In the genomic region with DNA sequence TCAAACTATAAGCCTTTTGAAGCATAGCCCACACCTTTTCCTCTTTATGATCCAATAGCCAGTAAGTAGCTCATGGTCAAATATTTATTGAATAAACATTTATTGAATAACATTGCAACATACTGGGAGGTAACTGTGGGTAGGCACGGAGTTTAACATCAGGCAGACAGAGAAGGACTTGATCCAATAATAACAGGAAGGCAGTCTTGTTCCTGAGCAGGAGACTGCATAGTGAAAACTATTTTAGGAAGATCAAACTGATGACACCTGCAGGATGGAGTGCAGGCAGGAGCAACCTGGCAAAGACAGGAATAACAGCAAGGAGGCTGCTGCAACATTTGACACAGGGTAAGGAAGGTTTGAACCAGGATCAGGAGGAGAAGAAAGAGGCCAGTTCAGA, we compare ENCODE assay signal across 13 cellular contexts. TPM values are rescaled to one million over a fixed set of nuclear protein-coding genes. Genes with fewer than 3 reads are reported as not detected.
DNase-seq lines count a peak whose midpoint lies in the region; ATAC-seq and TF ChIP-seq lines count a peak whose summit lies in the region.
"Had no signal": no experiment of that assay in that cellular context is flagged by ENCODE, and none has a peak within 500 bp of the region (broad histone marks: within the 10 kb centered on the region; RNA-seq: fewer than 3 reads in every experiment).

No MANE protein-coding gene starts in this region.

- no peaks in the 10 kb centered on the region for H3K27me3 ChIP-seq in heart left ventricle
- H3K27me3 ChIP-seq in right atrium auricular region, result no peaks in the 10 kb centered on the region
- H3K27me3 ChIP-seq in right lobe of liver, result no peaks in the 10 kb centered on the region

- WGBS in heart left ventricle, 4 donors, result 7 to 13% (median 10%) methylated on average over 1 of the region's 1 CpG
- 0% methylated on average over 1 of the region's 1 CpG for WGBS in right lobe of liver (ENCODE audit: insufficient coverage, low coverage, low lambda C conversion rate, missing lambda C conversion rate)

- H3K36me3 ChIP-seq in heart left ventricle, result peaks cover 0 to 17% (median 2%) of the 10 kb centered on the region in 9 donors
- no peaks in the 10 kb centered on the region for H3K36me3 ChIP-seq in right atrium auricular region
- no peaks in the 10 kb centered on the region for H3K36me3 ChIP-seq in right lobe of liver

- H3K4me1 ChIP-seq in heart left ventricle (peaks cover 2 to 98% (median 80%) of the 10 kb centered on the region in 12 donors), right atrium auricular region (peaks cover 0 to 81% of the 10 kb centered on the region in 2 donors), right lobe of liver (peaks cover 0 to 20% (median 7%) of the 10 kb centered on the region in 4 donors)

- DNase-seq in heart left ventricle, result no peak
- DNase-seq in right atrium auricular region (ENCODE audit: low spot score), result no peak
- peak; percentile 58 for DNase-seq in dermis blood vessel endothelial cell
- DNase-seq in right lobe of liver, result peak in 1 of 3 donors; percentile 58
- no peak for DNase-seq in T-helper 9 cell
- DNase-seq in NCI-H446 treated with DMSO at 0.1 percent for 48 hours (lab: John Stamatoyannopoulos, UW), result no peak
- DNase-seq in SK-N-DZ (ENCODE audit: low spot score), result no peak
- DNase-seq: ACHN; effector memory CD8-positive, alpha-beta T cell; naive thymus-derived CD4-positive, alpha-beta T cell; NCI-H1105; NCI-H524 treated with DMSO at 0.1 percent for 48 hours had no signal

- TF ChIP-seq POLR2A in heart left ventricle (IDR thresholded peaks at IDR 0.05) (no peak), right lobe of liver (IDR thresholded peaks at IDR 0.05) (no peak)

- no peaks in the 10 kb centered on the region for H3K9me3 ChIP-seq in heart left ventricle
- no peaks in the 10 kb centered on the region for H3K9me3 ChIP-seq in right atrium auricular region
- H3K9me3 ChIP-seq in right lobe of liver, result no peaks in the 10 kb centered on the region

- H3K4me3 ChIP-seq in heart left ventricle (no peak overlapping the region), right atrium auricular region (no peak overlapping the region), right lobe of liver (peak overlapping the region in 1 of 3 donors; percentile 22)

- TF ChIP-seq CTCF in heart left ventricle (IDR thresholded peaks at IDR 0.05) (no peak), right atrium auricular region (IDR thresholded peaks at IDR 0.05) (no peak), right lobe of liver (IDR thresholded peaks at IDR 0.05) (peak in 1 of 4 donors; percentile 30)

- H3K27ac ChIP-seq in heart left ventricle (peak overlapping the region in 9 of 12 donors; percentile 17 to 43 (median 35)), right atrium auricular region (peak overlapping the region in 1 of 2 donors; percentile 23), right lobe of liver (peak overlapping the region; percentile 6 to 55 (median 42))

- peak in 3 of 4 donors; percentile 12 to 43 (median 19) for ATAC-seq in heart left ventricle
- ATAC-seq in right lobe of liver, result peak; percentile 96
- no peak for ATAC-seq in GM18870 (IDR thresholded peaks at IDR 0.05; ENCODE audit: unreplicated experiment)
- ATAC-seq: effector memory CD8-positive, alpha-beta T cell; naive thymus-derived CD4-positive, alpha-beta T cell had no signal

- intact Hi-C loops in heart left ventricle (cut with DNase I), result no loop called here
- intact Hi-C loops in right lobe of liver (cut with DNase I), result loop anchor here in 1 of 2 donors (10.0 kb wide), 1 partner anchor 48 kb away; no protein-coding TSS in a partner anchor

RNA-seq across cellular contexts. Expression of gene DCTN1, which starts 3.1 kb away (rescaled TPM):
- 100 to 1,000 TPM; 129 to 376 (median 211) TPM for total RNA-seq in heart left ventricle
- 100 to 1,000 TPM; 149 to 171 TPM for polyA plus RNA-seq in heart left ventricle
- 100 to 1,000 TPM in 1 of 2 donors, 10 to 100 TPM in 1; 86.5 to 102 TPM for total RNA-seq in right atrium auricular region
- total RNA-seq in dermis blood vessel endothelial cell, result 160 and 207 TPM in 2 replicates
- total RNA-seq in right lobe of liver, result 10 to 100 TPM; 33.7 to 47.9 (median 37.3) TPM
- polyA plus RNA-seq in SK-N-DZ (2014; cell fraction: cytosol; rRNA removed), result 89.8 and 95.2 TPM in 2 replicates
- 106 and 183 TPM in 2 replicates for polyA plus RNA-seq in SK-N-DZ (2014; cell fraction: nucleus; rRNA removed)

RNA-seq across cellular contexts. Expression of gene C2orf81, which starts 38.2 kb away (rescaled TPM):
- total RNA-seq in heart left ventricle (1 to 10 TPM in 3 of 9 donors, under 1 TPM in 6; 0.48 to 2.3 (median 0.85) TPM), right atrium auricular region (1 to 10 TPM in 1 of 2 donors, under 1 TPM in 1; 0.94 to 1.0 TPM), dermis blood vessel endothelial cell (0.14 and 0.17 TPM in 2 replicates), right lobe of liver (under 1 TPM in 5 of 6 experiments, not detected in 1; 0.18 to 0.56 (median 0.31) TPM)
- 1 to 10 TPM in 1 of 2 donors, under 1 TPM in 1; 0.91 to 1.1 TPM for polyA plus RNA-seq in heart left ventricle
- 7.1 and 9.3 TPM in 2 replicates for polyA plus RNA-seq in SK-N-DZ (2014; cell fraction: cytosol; rRNA removed)
- 4.7 and 8.7 TPM in 2 replicates for polyA plus RNA-seq in SK-N-DZ (2014; cell fraction: nucleus; rRNA removed)

RNA-seq across cellular contexts. Expression of gene WDR54, which starts 38.3 kb away (rescaled TPM):
- total RNA-seq in heart left ventricle (1 to 10 TPM; 1.5 to 5.1 (median 3.0) TPM), right atrium auricular region (1 to 10 TPM in 1 of 2 donors, under 1 TPM in 1; 0.67 to 7.5 TPM), dermis blood vessel endothelial cell (23.3 and 36.9 TPM in 2 replicates), right lobe of liver (1 to 10 TPM; 1.6 to 5.3 (median 2.2) TPM)
- 1 to 10 TPM; 1.4 to 6.5 TPM for polyA plus RNA-seq in heart left ventricle
- polyA plus RNA-seq in SK-N-DZ (2014; cell fraction: cytosol; rRNA removed), result 120 and 143 TPM in 2 replicates
- polyA plus RNA-seq in SK-N-DZ (2014; cell fraction: nucleus; rRNA removed), result 107 and 128 TPM in 2 replicates

RNA-seq across cellular contexts. Expression of gene SLC4A5, which starts 40.0 kb away (rescaled TPM):
- 1 to 10 TPM in 7 of 9 donors, under 1 TPM in 2; 0.36 to 4.1 (median 1.6) TPM for total RNA-seq in heart left ventricle
- polyA plus RNA-seq in heart left ventricle, result 1 to 10 TPM in 1 of 2 donors, under 1 TPM in 1; 0.72 to 1.2 TPM
- total RNA-seq in right atrium auricular region, result 1 to 10 TPM in 1 of 2 donors, under 1 TPM in 1; 0.28 to 1.3 TPM
- 0.33 TPM in 1 of 2 replicates, not detected in the other for total RNA-seq in dermis blood vessel endothelial cell
- 1 to 10 TPM in 2 of 6 experiments, under 1 TPM in 4; 0.12 to 1.2 (median 0.68) TPM for total RNA-seq in right lobe of liver
- 1.1 and 2.6 TPM in 2 replicates for polyA plus RNA-seq in SK-N-DZ (2014; cell fraction: cytosol; rRNA removed)
- polyA plus RNA-seq in SK-N-DZ (2014; cell fraction: nucleus; rRNA removed), result 2.1 and 9.8 TPM in 2 replicates

RNA-seq across cellular contexts. Expression of gene RTKN, which starts 58.5 kb away (rescaled TPM):
- 10 to 100 TPM; 10.9 to 19.6 (median 15.3) TPM for total RNA-seq in heart left ventricle
- 10 to 100 TPM; 18.0 to 27.6 TPM for polyA plus RNA-seq in heart left ventricle
- 10 to 100 TPM; 10.4 to 15.3 TPM for total RNA-seq in right atrium auricular region
- total RNA-seq in dermis blood vessel endothelial cell, result 21.6 and 27.0 TPM in 2 replicates
- total RNA-seq in right lobe of liver, result 100 to 1,000 TPM in 2 of 6 experiments, 10 to 100 TPM in 4; 61.5 to 103 (median 83.0) TPM
- 15.9 and 18.8 TPM in 2 replicates for polyA plus RNA-seq in SK-N-DZ (2014; cell fraction: cytosol; rRNA removed)
- polyA plus RNA-seq in SK-N-DZ (2014; cell fraction: nucleus; rRNA removed), result 37.6 and 55.7 TPM in 2 replicates
